Comparison of ENCODE assay signal across 1 cellular context in the genomic region with DNA sequence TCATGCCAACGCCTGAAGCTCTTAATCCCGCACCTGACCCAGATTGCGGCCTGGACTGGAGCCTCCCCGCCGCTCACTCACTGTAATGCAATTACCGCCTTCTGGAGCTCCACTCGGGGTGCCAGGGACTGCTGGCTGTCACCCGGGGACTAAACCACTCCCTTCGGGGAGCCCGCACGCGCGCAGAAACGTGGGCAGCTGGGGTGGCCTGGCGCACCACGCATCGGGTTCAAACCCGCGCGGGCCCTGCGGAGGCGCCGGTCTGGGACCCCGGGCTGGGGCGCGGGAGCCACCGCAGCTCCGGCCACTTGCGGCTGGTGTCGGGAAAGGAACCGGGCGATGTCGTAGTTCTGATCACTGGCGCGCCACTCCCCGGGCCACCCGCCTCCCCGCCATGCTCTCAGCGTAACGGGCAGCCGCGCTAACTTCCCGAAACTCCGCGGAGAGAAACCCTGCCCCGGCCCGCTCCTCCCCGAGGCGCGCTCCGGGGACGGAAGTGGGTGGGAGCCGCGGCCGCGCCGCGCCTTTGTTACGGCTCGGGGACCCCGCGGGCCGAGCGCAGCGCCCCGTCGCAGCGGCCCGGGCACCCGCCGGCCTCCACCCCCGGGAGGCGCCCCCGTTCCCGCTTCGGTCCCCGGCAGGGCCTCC.
TF ChIP-seq lines count a peak whose summit lies in the region.

No MANE protein-coding gene starts in this region.

TF ChIP-seq in IMR-90, 13 proteins besides CTCF, POLR2A, EP300 and RAD21 (continued from another document):
- TF ChIP-seq, protein P1, sequence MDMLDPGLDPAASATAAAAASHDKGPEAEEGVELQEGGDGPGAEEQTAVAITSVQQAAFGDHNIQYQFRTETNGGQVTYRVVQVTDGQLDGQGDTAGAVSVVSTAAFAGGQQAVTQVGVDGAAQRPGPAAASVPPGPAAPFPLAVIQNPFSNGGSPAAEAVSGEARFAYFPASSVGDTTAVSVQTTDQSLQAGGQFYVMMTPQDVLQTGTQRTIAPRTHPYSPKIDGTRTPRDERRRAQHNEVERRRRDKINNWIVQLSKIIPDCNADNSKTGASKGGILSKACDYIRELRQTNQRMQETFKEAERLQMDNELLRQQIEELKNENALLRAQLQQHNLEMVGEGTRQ (IDR thresholded peaks at IDR 0.05; ENCODE audit: low read depth, low read length) = no peak
